ENCODE assay signal across 13 cellular contexts in the genomic region with DNA sequence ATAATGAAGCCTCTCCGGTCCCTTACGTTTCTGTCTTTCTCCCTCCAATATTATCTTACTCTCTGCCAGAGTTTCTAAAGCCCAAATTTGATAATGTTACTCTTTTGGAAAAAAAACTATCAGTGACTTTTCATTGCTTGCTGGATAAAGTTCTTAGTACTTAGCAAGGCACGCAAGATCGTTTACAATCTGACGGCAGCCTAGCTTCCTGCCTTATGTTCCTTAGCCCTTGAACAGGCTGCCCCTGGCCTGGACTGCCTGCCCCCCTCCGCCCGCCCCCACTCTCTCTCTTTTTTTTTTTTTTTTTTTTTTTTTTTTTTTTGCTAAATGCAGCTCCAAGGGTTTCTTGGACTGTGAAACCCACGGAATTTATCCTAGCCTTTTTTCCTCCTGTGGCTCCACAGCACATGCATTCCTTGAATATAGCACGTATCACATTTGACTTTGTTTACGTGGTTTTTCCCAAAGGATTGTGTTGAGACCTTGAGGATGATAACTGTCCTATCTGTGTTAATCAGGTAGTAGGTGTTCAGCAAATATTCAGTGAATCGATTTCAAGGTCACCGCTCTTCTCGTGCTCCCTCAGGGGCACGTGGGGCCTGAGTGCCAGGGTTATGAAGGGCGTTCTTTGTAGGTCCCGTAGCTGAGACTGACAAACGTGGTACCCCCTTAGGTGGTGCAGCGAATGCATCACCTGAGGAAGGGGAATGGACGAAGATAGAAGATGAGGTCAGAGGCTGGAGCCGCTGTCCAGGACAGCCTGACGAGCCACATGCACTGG.
A peak's percentile ranks its signal among the peaks of the same experiment; 100 is the strongest.
DNase-seq lines count a peak whose midpoint lies in the region; ATAC-seq and TF ChIP-seq lines count a peak whose summit lies in the region.
"Had no signal": no experiment of that assay in that cellular context is flagged by ENCODE, and none has a peak within 500 bp of the region (broad histone marks: within the 10 kb centered on the region; RNA-seq: fewer than 3 reads in every experiment).

No MANE protein-coding gene starts in this region.

- H3K27ac ChIP-seq in WERI-Rb-1: peak overlapping the region; percentile 75
- peak overlapping the region; percentile 67 for H3K27ac ChIP-seq in fibroblast of lung (ENCODE audit: insufficient read depth, low read length)

- H3K4me3 Mint-ChIP-seq in mesothelial cell of epicardium (peak overlapping the region; percentile 2), type B pancreatic cell (peak overlapping the region; percentile 4)
- no peak overlapping the region for H3K4me3 Mint-ChIP-seq in stimulated activated memory B cell treated with anti-CD40 and anti-IgM and Interleukin-4, amounts not matched to agents 10 μg/mL and 1 μg/mL and 100 μg/mL, for 72 hours
- H3K4me3 Mint-ChIP-seq: activated CD8-positive, alpha-beta T cell treated with anti-CD3 and anti-CD28 coated beads for 36 hours; activated naive CD4-positive, alpha-beta T cell treated with anti-CD3 and anti-CD28 coated beads, Interleukin-2, amount 50 U/mL, for 24 hours; immature natural killer cell had no signal

- ATAC-seq in GM19328 (IDR thresholded peaks at IDR 0.05; ENCODE audit: unreplicated experiment): no peak
- ATAC-seq in stimulated activated memory B cell treated with anti-CD40 and anti-IgM and Interleukin-4, amounts not matched to agents 10 μg/mL and 1 μg/mL and 100 μg/mL, for 72 hours: no peak
- ATAC-seq: activated CD8-positive, alpha-beta T cell treated with anti-CD3 and anti-CD28 coated beads for 36 hours had no signal

- no peaks in the 10 kb centered on the region; the same call in none of the 2 replicates for H3K36me3 ChIP-seq in WERI-Rb-1
- no peaks in the 10 kb centered on the region for H3K36me3 ChIP-seq in fibroblast of lung (ENCODE audit: control insufficient read depth, insufficient read depth, low read length)

- no peak overlapping the region for H2AFZ ChIP-seq in fibroblast of lung (ENCODE audit: low read length)

- no peaks in the 10 kb centered on the region for H4K20me1 ChIP-seq in fibroblast of lung (ENCODE audit: control insufficient read depth, extremely low read depth, insufficient read depth, low read length)

- peaks cover 9% of the 10 kb centered on the region for H3K4me1 ChIP-seq in fibroblast of lung (ENCODE audit: control insufficient read depth, extremely low read depth, insufficient read depth, low read length)

- peak overlapping the region; percentile 9 for H3K4me3 ChIP-seq in WERI-Rb-1 (ENCODE audit: low read depth, low read length)
- H3K4me3 ChIP-seq in fibroblast of lung (replicated peaks in 1 of 4; ENCODE audit: control extremely low read depth in 1 of 4, insufficient read depth in 1 of 4, low read depth in 3 of 4, low read length in 4 of 4): peak overlapping the region in 1 of 4 experiments; percentile 3

- peaks cover 33% of the 10 kb centered on the region for H3K79me2 ChIP-seq in fibroblast of lung (ENCODE audit: control insufficient read depth, insufficient read depth, low read length)

- H3K27ac Mint-ChIP-seq in mesothelial cell of epicardium (peak overlapping the region; percentile 88), type B pancreatic cell (peak overlapping the region; percentile 27)
- H3K27ac Mint-ChIP-seq in stimulated activated memory B cell treated with anti-CD40 and anti-IgM and Interleukin-4, amounts not matched to agents 10 μg/mL and 1 μg/mL and 100 μg/mL, for 72 hours: no peak overlapping the region
- H3K27ac Mint-ChIP-seq: activated CD8-positive, alpha-beta T cell treated with anti-CD3 and anti-CD28 coated beads for 36 hours; activated naive CD4-positive, alpha-beta T cell treated with anti-CD3 and anti-CD28 coated beads, Interleukin-2, amount 50 U/mL, for 24 hours; immature natural killer cell had no signal

- peaks cover 12% of the 10 kb centered on the region for H3K36me3 Mint-ChIP-seq in mesothelial cell of epicardium
- H3K36me3 Mint-ChIP-seq in type B pancreatic cell: peaks cover 32% of the 10 kb centered on the region
- no peaks in the 10 kb centered on the region for H3K36me3 Mint-ChIP-seq in stimulated activated memory B cell treated with anti-CD40 and anti-IgM and Interleukin-4, amounts not matched to agents 10 μg/mL and 1 μg/mL and 100 μg/mL, for 72 hours
- H3K36me3 Mint-ChIP-seq: activated naive CD4-positive, alpha-beta T cell treated with anti-CD3 and anti-CD28 coated beads, Interleukin-2, amount 50 U/mL, for 24 hours; immature natural killer cell had no signal

- H3K27me3 ChIP-seq in WERI-Rb-1 (ENCODE audit: insufficient read depth, low read depth, severe bottlenecking) (no peaks in the 10 kb centered on the region), fibroblast of lung (ENCODE audit: control insufficient read depth, insufficient read depth, low read length) (no peaks in the 10 kb centered on the region)

- DNase-seq in WERI-Rb-1: peak; percentile 83
- DNase-seq in fibroblast of lung (ENCODE audit: low read depth in 2 of 2): peak; percentile 25 to 82
- no peak for DNase-seq in mesothelial cell of epicardium (ENCODE audit: low spot score in 2 of 2, unreplicated experiment in 2 of 2)
- DNase-seq in type B pancreatic cell (ENCODE audit: extremely low spot score, unreplicated experiment): no peak
- DNase-seq in DMS79 (lab: John Stamatoyannopoulos, UW): no peak
- DNase-seq: activated CD8-positive, alpha-beta T cell treated with anti-CD3 and anti-CD28 coated beads for 36 hours; DND-41; immature natural killer cell; NK-92 treated with Interleukin-12 subunit alpha and Interleukin-12 subunit beta, amount 100 ng/mL, for 24 hours; SW 1271 had no signal

- H3K4me2 ChIP-seq in fibroblast of lung (ENCODE audit: extremely low read depth, insufficient read depth, low read length): peak overlapping the region; percentile 77

- H3K9ac ChIP-seq in fibroblast of lung (ENCODE audit: insufficient read depth, low read length): peak overlapping the region; percentile 13

- TF ChIP-seq CTCF in WERI-Rb-1 (IDR thresholded peaks at IDR 0.05; ENCODE audit: low read depth, low read length) (no peak), fibroblast of lung (conservative IDR thresholded peaks at IDR 0.05 in 1 of 2, IDR thresholded peaks at IDR 0.05 in 1 of 2; ENCODE audit: low read depth in 1 of 2, low read length in 2 of 2) (no peak), mesothelial cell of epicardium (IDR thresholded peaks at IDR 0.05; ENCODE audit: unreplicated experiment) (no peak), type B pancreatic cell (conservative IDR thresholded peaks at IDR 0.05) (no peak)

- H3K9me3 ChIP-seq in WERI-Rb-1 (ENCODE audit: severe bottlenecking) (no peaks in the 10 kb centered on the region), fibroblast of lung (ENCODE audit: control insufficient read depth, insufficient read depth, low read depth, low read length) (no peaks in the 10 kb centered on the region)

- H3K27me3 Mint-ChIP-seq in mesothelial cell of epicardium (ENCODE audit: low read depth) (no peaks in the 10 kb centered on the region), type B pancreatic cell (no peaks in the 10 kb centered on the region)
- peaks cover 17% of the 10 kb centered on the region for H3K27me3 Mint-ChIP-seq in stimulated activated memory B cell treated with anti-CD40 and anti-IgM and Interleukin-4, amounts not matched to agents 10 μg/mL and 1 μg/mL and 100 μg/mL, for 72 hours
- H3K27me3 Mint-ChIP-seq: activated naive CD4-positive, alpha-beta T cell treated with anti-CD3 and anti-CD28 coated beads, Interleukin-2, amount 50 U/mL, for 24 hours had no signal

- peaks cover 5% of the 10 kb centered on the region for H3K9me3 Mint-ChIP-seq in mesothelial cell of epicardium
- H3K9me3 Mint-ChIP-seq in type B pancreatic cell: no peaks in the 10 kb centered on the region
- H3K9me3 Mint-ChIP-seq in stimulated activated memory B cell treated with anti-CD40 and anti-IgM and Interleukin-4, amounts not matched to agents 10 μg/mL and 1 μg/mL and 100 μg/mL, for 72 hours: peaks cover 5% of the 10 kb centered on the region
- H3K9me3 Mint-ChIP-seq: activated CD8-positive, alpha-beta T cell treated with anti-CD3 and anti-CD28 coated beads for 36 hours; activated naive CD4-positive, alpha-beta T cell treated with anti-CD3 and anti-CD28 coated beads, Interleukin-2, amount 50 U/mL, for 24 hours; immature natural killer cell had no signal

- peaks cover 44% of the 10 kb centered on the region for H3K4me1 Mint-ChIP-seq in mesothelial cell of epicardium
- peaks cover 53% of the 10 kb centered on the region for H3K4me1 Mint-ChIP-seq in type B pancreatic cell (ENCODE audit: unreplicated experiment)
- H3K4me1 Mint-ChIP-seq in stimulated activated memory B cell treated with anti-CD40 and anti-IgM and Interleukin-4, amounts not matched to agents 10 μg/mL and 1 μg/mL and 100 μg/mL, for 72 hours: no peaks in the 10 kb centered on the region
- H3K4me1 Mint-ChIP-seq: activated naive CD4-positive, alpha-beta T cell treated with anti-CD3 and anti-CD28 coated beads, Interleukin-2, amount 50 U/mL, for 24 hours; immature natural killer cell had no signal

Comparison
In these comparisons a context has a peak if more than half of its experiments do, and no peak if none do; other contexts are left out.
1. DNase-seq: peak in WERI-Rb-1 (single experiment) and fibroblast of lung (2 of 2); none in mesothelial cell of epicardium (0 of 2), type B pancreatic cell (single experiment) and DMS79 (single experiment).